In genomic region chr10:113679463-113680171, GRCh38 we compare ENCODE assay signal across 8 cellular contexts. TPM values are rescaled to one million over a fixed set of nuclear protein-coding genes. Genes with fewer than 3 reads are reported as not detected.
DNase-seq lines count a peak whose midpoint lies in the region; ATAC-seq and TF ChIP-seq lines count a peak whose summit lies in the region.

TSS of gene CASP7 (plus strand) at chr10:113679912. CDS start at chr10:113697494, 17,582 bp downstream.

- H3K36me3 ChIP-seq in BJ (ENCODE audit: control insufficient read depth, insufficient read depth, low read length) = no peaks in the 10 kb centered on the region

- H3K4me3 ChIP-seq in BJ (ENCODE audit: low read depth, low read length) = peak within 1 kb of the TSS; percentile 82

- no peaks in the 10 kb centered on the region for H3K27me3 ChIP-seq in BJ (ENCODE audit: control insufficient read depth, insufficient read depth, low read length)

- CTCF ChIA-PET in BJ (lab: Yijun Ruan, JAX) = interaction anchor here (0.6 to 1.9 kb wide), 25 partner anchors 8 to 1448 kb away, joined by 3 to 13 read pairs (median 3); no protein-coding TSS in a partner anchor

- no peak for DNase-seq in BJ (ENCODE audit: low read depth)
- DNase-seq in NCI-H82 treated with DMSO at 0.1 percent for 48 hours (lab: John Stamatoyannopoulos, UW; ENCODE audit: unreplicated experiment) = peak; percentile 5
- peak; percentile 42 to 64 for DNase-seq in activated CD8-positive, alpha-beta memory T cell treated with anti-CD3 and anti-CD28 coated beads for 1 hour (ENCODE audit: extremely low read depth in 1 of 2, low read depth in 1 of 2)
- peak; percentile 69 for DNase-seq in effector CD4-positive, alpha-beta T cell
- peak; percentile 88 to 90 for DNase-seq in lung microvascular endothelial cell (ENCODE audit: low read depth in 2 of 2)
- peak; percentile 52 to 72 (median 67) for DNase-seq in stimulated activated CD4-positive, alpha-beta T cell treated with anti-CD3 and anti-CD28 coated beads, TNF-alpha, amount 100 ng/mL, for 48 hours (ENCODE audit: low read depth in 3 of 3)

- peak; percentile 70 for ATAC-seq in GM19023 (IDR thresholded peaks at IDR 0.05; ENCODE audit: unreplicated experiment)
- ATAC-seq in HG03196 (IDR thresholded peaks at IDR 0.05; ENCODE audit: unreplicated experiment) = peak; percentile 62

- POLR2A ChIA-PET in BJ (lab: Charles Lee) = no interaction called here

- peak; percentile 24 for TF ChIP-seq CTCF in BJ (IDR thresholded peaks at IDR 0.05; ENCODE audit: insufficient read depth, low read depth, low read length)

RNA-seq across cellular contexts. Expression of gene CASP7, which starts in this region (rescaled TPM):
- polyA plus RNA-seq in BJ (2011; rRNA removed) = 22.9 and 30.9 TPM in 2 replicates
- polyA minus RNA-seq in BJ (2011; rRNA and poly(A)+ RNA removed) = 8.0 and 9.4 TPM in 2 replicates
- total RNA-seq in lung microvascular endothelial cell = 37.7 and 52.8 TPM in 2 replicates
